In genomic region chr11:116188350-116188749, GRCh38 we compare ENCODE assay signal across 18 cellular contexts.
DNase-seq lines count a peak whose midpoint lies in the region; ATAC-seq, FAIRE-seq and TF ChIP-seq lines count a peak whose summit lies in the region.
"Had no signal": no experiment of that assay in that cellular context is flagged by ENCODE, and none has a peak within 500 bp of the region (broad histone marks: within the 10 kb centered on the region; RNA-seq: fewer than 3 reads in every experiment).

No MANE protein-coding gene starts in this region.

- no peaks in the 10 kb centered on the region for H3K36me3 Mint-ChIP-seq in brain
- no peaks in the 10 kb centered on the region for H3K36me3 Mint-ChIP-seq in neural progenitor cell
- H3K36me3 Mint-ChIP-seq: CD8-positive, alpha-beta T cell had no signal

- no peak for TF ChIP-seq EP300 in gastroesophageal sphincter (IDR thresholded peaks at IDR 0.05)

- H3K4me1 Mint-ChIP-seq in brain (peaks cover 49% of the 10 kb centered on the region), neural progenitor cell (peaks cover 52% of the 10 kb centered on the region)
- H3K4me1 Mint-ChIP-seq: B cell had no signal

- no peaks in the 10 kb centered on the region for H3K79me2 ChIP-seq in neural progenitor cell (ENCODE audit: low read depth)

- H3K9ac ChIP-seq in neural progenitor cell: no peak overlapping the region
- H3K9ac ChIP-seq: BLaER1 treated with 17β-estradiol and CSF1 and Interleukin-3, amounts not matched to agents 10 nM and 100 nM; GM23248 had no signal

- H3K9me3 Mint-ChIP-seq in brain (no peaks in the 10 kb centered on the region), neural progenitor cell (no peaks in the 10 kb centered on the region)
- H3K9me3 Mint-ChIP-seq: CD8-positive, alpha-beta T cell had no signal

- no peak overlapping the region for H3K4me3 Mint-ChIP-seq in brain
- no peak overlapping the region for H3K4me3 Mint-ChIP-seq in neural progenitor cell
- H3K4me3 Mint-ChIP-seq: B cell; CD8-positive, alpha-beta T cell; HFFc6 had no signal

- no peaks in the 10 kb centered on the region for H3K27me3 Mint-ChIP-seq in brain
- peaks cover 10% of the 10 kb centered on the region for H3K27me3 Mint-ChIP-seq in neural progenitor cell (ENCODE audit: insufficient read depth, low read depth)

- DNase-seq in GM12892 (ENCODE audit: insufficient read length): no peak
- no peak for DNase-seq in neural progenitor cell (ENCODE audit: low spot score)
- DNase-seq in urothelium cell line (ENCODE audit: low spot score): no peak
- DNase-seq: CD8-positive, alpha-beta T cell; COR-L47; DMS 273 treated with DMSO at 0.1 percent for 48 hours; DND-41; EL; GM23248; H7; HFFc6 had no signal

- H3K27me3 ChIP-seq in neural progenitor cell: no peaks in the 10 kb centered on the region
- no peaks in the 10 kb centered on the region for H3K27me3 ChIP-seq in gastroesophageal sphincter

- TF ChIP-seq POLR2A in GM12892 (IDR thresholded peaks at IDR 0.05; ENCODE audit: low read depth, low read length) (no peak), gastroesophageal sphincter (IDR thresholded peaks at IDR 0.05) (no peak)

- no peak overlapping the region for H3K4me2 ChIP-seq in neural progenitor cell
- H3K4me2 ChIP-seq: BLaER1 treated with 17β-estradiol and CSF1 and Interleukin-3, amounts not matched to agents 10 nM and 100 nM had no signal

- no peaks in the 10 kb centered on the region for H4K20me1 ChIP-seq in neural progenitor cell (ENCODE audit: low read depth)
- H4K20me1 ChIP-seq: BLaER1 treated with 17β-estradiol and CSF1 and Interleukin-3, amounts not matched to agents 10 nM and 100 nM had no signal

- H3K4me1 ChIP-seq in neural progenitor cell: peaks cover 33% of the 10 kb centered on the region
- H3K4me1 ChIP-seq in gastroesophageal sphincter: peaks cover 0 to 10% (median 6%) of the 10 kb centered on the region in 3 donors
- H3K4me1 ChIP-seq: BLaER1 treated with 17β-estradiol and CSF1 and Interleukin-3, amounts not matched to agents 10 nM and 100 nM had no signal

- H3K27ac ChIP-seq in neural progenitor cell (no peak overlapping the region), gastroesophageal sphincter (no peak overlapping the region)
- H3K27ac ChIP-seq: BLaER1 treated with 17β-estradiol and CSF1 and Interleukin-3, amounts not matched to agents 10 nM and 100 nM; GM23248 had no signal

- H3K27ac Mint-ChIP-seq in brain (peak overlapping the region in 3 of 5 experiments; percentile 71 to 83 (median 73)), neural progenitor cell (peak overlapping the region; percentile 24)
- H3K27ac Mint-ChIP-seq: B cell; CD8-positive, alpha-beta T cell; HFFc6 had no signal

- FAIRE-seq in GM12892 (lab: Jason Lieb, UNC) (peak; percentile 17), urothelium cell line (lab: Jason Lieb, UNC) (peak; percentile 68)
- FAIRE-seq: GM12878 had no signal

- ATAC-seq in GM18858 (IDR thresholded peaks at IDR 0.05; ENCODE audit: unreplicated experiment) (no peak), gastroesophageal sphincter (no peak)
- ATAC-seq: CD8-positive, alpha-beta T cell; GM12878; HCT116 had no signal

- H3F3A ChIP-seq in neural progenitor cell (ENCODE audit: low read depth): no peaks in the 10 kb centered on the region

- H3K9me3 ChIP-seq in neural progenitor cell (ENCODE audit: low read depth) (no peaks in the 10 kb centered on the region), gastroesophageal sphincter (no peaks in the 10 kb centered on the region)

- no peaks in the 10 kb centered on the region for H3K36me3 ChIP-seq in neural progenitor cell
- H3K36me3 ChIP-seq in gastroesophageal sphincter: no peaks in the 10 kb centered on the region
- H3K36me3 ChIP-seq: BLaER1 treated with 17β-estradiol and CSF1 and Interleukin-3, amounts not matched to agents 10 nM and 100 nM had no signal

- TF ChIP-seq CTCF in brain (conservative IDR thresholded peaks at IDR 0.05) (no peak), neural progenitor cell (IDR thresholded peaks at IDR 0.05) (no peak), gastroesophageal sphincter (IDR thresholded peaks at IDR 0.05) (no peak)

- WGBS in gastroesophageal sphincter (ENCODE audit: low coverage in 1 of 2), 2 donors: 81 to 84% methylated on average over 3 to 5 of the region's 5 CpGs

- no peak overlapping the region for H2AFZ ChIP-seq in neural progenitor cell (replicated peaks)
- H2AFZ ChIP-seq: GM23248 had no signal

- H3K4me3 ChIP-seq in neural progenitor cell (no peak overlapping the region), gastroesophageal sphincter (no peak overlapping the region)
- H3K4me3 ChIP-seq: BLaER1 treated with 17β-estradiol and CSF1 and Interleukin-3, amounts not matched to agents 10 nM and 100 nM; GM12878; GM23248 had no signal
